ENCODE assay signal across 19 cellular contexts in genomic region chr5:87211676-87212075, GRCh38. TPM values are rescaled to one million over a fixed set of nuclear protein-coding genes. Genes with fewer than 3 reads are reported as not detected.
A peak's percentile ranks its signal among the peaks of the same experiment; 100 is the strongest.
DNase-seq lines count a peak whose midpoint lies in the region; ATAC-seq, FAIRE-seq and TF ChIP-seq lines count a peak whose summit lies in the region.
"Had no signal": no experiment of that assay in that cellular context is flagged by ENCODE, and none has a peak within 500 bp of the region (broad histone marks: within the 10 kb centered on the region; RNA-seq: fewer than 3 reads in every experiment).

No MANE protein-coding gene starts in this region.

- BruUV-seq in HCT116 (replicated peaks; lab: Mats Ljungman, UMichigan), result no TSS peak
- BruUV-seq in IMR-90 (replicated peaks; lab: Mats Ljungman, UMichigan), result no TSS peak
- no TSS peak for BruUV-seq in GM12878 (replicated peaks; lab: Mats Ljungman, UMichigan)

- no peak overlapping the region for H3K4me2 ChIP-seq in HCT116 (ENCODE audit: low read length)
- H3K4me2 ChIP-seq in IMR-90 (ENCODE audit: low read depth, low read length), result no peak overlapping the region
- H3K4me2 ChIP-seq in GM12878 (ENCODE audit: control insufficient read depth, insufficient read depth), result no peak overlapping the region

- no peak overlapping the region for H2BK120ac ChIP-seq in IMR-90 (ENCODE audit: low read depth, low read length)

- H3K9me3 ChIP-seq in HCT116 (ENCODE audit: control insufficient read depth in 1 of 2, insufficient read depth in 1 of 2, low read depth in 1 of 2, low read length in 2 of 2) (no peaks in the 10 kb centered on the region), IMR-90 (ENCODE audit: control insufficient read depth, insufficient read depth, low read length) (no peaks in the 10 kb centered on the region), GM12878 (replicated peaks; ENCODE audit: control insufficient read depth, insufficient read depth, low read length) (no peaks in the 10 kb centered on the region; the same call in 2 of the 3 replicates)
- H3K9me3 ChIP-seq: Caco-2 had no signal

- intact Hi-C loops in HCT116 (cut with micrococcal nuclease) (no loop called here), IMR-90 (cut with micrococcal nuclease) (no loop called here), GM12878 (cut with micrococcal nuclease; ENCODE audit: unreplicated experiment) (no loop called here)

- no peak for TF ChIP-seq EP300 in GM12878 (IDR thresholded peaks at IDR 0.05; ENCODE audit: borderline replicate concordance in 1 of 2, control insufficient read depth in 1 of 2, low read depth in 2 of 2, low read length in 2 of 2)

- DNase-seq in HCT116 (ENCODE audit: low read depth, low spot score) (no peak), IMR-90 (no peak), GM12878 (ENCODE audit: low read depth, low spot score) (no peak), GM13977 (ENCODE audit: low spot score) (no peak), HEK293T (ENCODE audit: extremely low spot score) (no peak), NCI-H345 treated with DMSO at 0.1 percent for 48 hours (lab: John Stamatoyannopoulos, UW; ENCODE audit: unreplicated experiment) (no peak)
- DNase-seq: AML-193; Caco-2; CD4-positive, alpha-beta T cell; DMS153; DMS79; GDM1; GOT3; H7; Kasumi-1; KG1 had no signal

- no peak overlapping the region for H2AK5ac ChIP-seq in IMR-90 (ENCODE audit: low read depth, low read length)

- H3K4me1 ChIP-seq in HCT116 (ENCODE audit: control insufficient read depth in 1 of 2, insufficient read depth in 2 of 2, low read length in 2 of 2) (peaks cover 5 to 13% of the 10 kb centered on the region in 2 experiments; a peak in 3 of 4 replicates), IMR-90 (ENCODE audit: control insufficient read depth, insufficient read depth, low read length) (peaks cover 2% of the 10 kb centered on the region; the same call in 1 of the 2 replicates), GM12878 (ENCODE audit: control insufficient read depth, insufficient read depth, low read length) (peaks cover 5% of the 10 kb centered on the region; the same call in 1 of the 2 replicates)
- H3K4me1 ChIP-seq: Caco-2 had no signal

- H3K36me3 ChIP-seq in HCT116 (ENCODE audit: control insufficient read depth in 1 of 2, insufficient read depth in 2 of 2, low read length in 2 of 2) (no peaks in the 10 kb centered on the region), IMR-90 (ENCODE audit: control insufficient read depth, insufficient read depth, low read length) (no peaks in the 10 kb centered on the region), GM12878 (ENCODE audit: control insufficient read depth in 2 of 2, insufficient read depth in 2 of 2, low read length in 1 of 2) (no peaks in the 10 kb centered on the region)

- H3K79me1 ChIP-seq in IMR-90 (ENCODE audit: low read depth in 1 of 2, low read length in 2 of 2), result no peaks in the 10 kb centered on the region

- no peak for ATAC-seq in HCT116
- ATAC-seq in IMR-90 (ENCODE audit: low read depth), result no peak
- peak; percentile 61 for ATAC-seq in GM12878
- ATAC-seq: HepG2 had no signal

- peak overlapping the region; percentile 75 for H2AFZ ChIP-seq in HCT116 (ENCODE audit: low read depth, low read length, poor library complexity, severe bottlenecking)
- H2AFZ ChIP-seq in IMR-90 (replicated peaks; ENCODE audit: low read length, poor library complexity), result no peak overlapping the region
- H2AFZ ChIP-seq in GM12878 (ENCODE audit: control insufficient read depth, low read depth, low read length), result no peak overlapping the region

- H4K20me1 ChIP-seq in HCT116 (ENCODE audit: insufficient read depth) (no peaks in the 10 kb centered on the region), IMR-90 (ENCODE audit: insufficient read depth, low read length) (no peaks in the 10 kb centered on the region), GM12878 (ENCODE audit: control insufficient read depth, insufficient read depth) (no peaks in the 10 kb centered on the region)

- H2BK15ac ChIP-seq in IMR-90 (ENCODE audit: low read depth, low read length), result peak overlapping the region; percentile 16; the same call in 1 of the 3 replicates

- SMC1A ChIA-PET in GM12878 (lab: Charles Lee; ENCODE audit: uncharacterized antibody, unreplicated experiment), result interaction anchor here (0.8 to 3.7 kb wide), 6 partner anchors 17 to 141 kb away, joined by 3 to 14 read pairs (median 6); no protein-coding TSS in a partner anchor

- RAD21 ChIA-PET in HCT116 (lab: Charles Lee; ENCODE audit: low non-redundant PET in 1 of 2, low total read pairs in 2 of 2, uncharacterized antibody in 2 of 2, unreplicated experiment in 2 of 2), result no interaction called here
- RAD21 ChIA-PET in GM12878 (lab: Charles Lee; ENCODE audit: unreplicated experiment), result no interaction called here

- no peaks in the 10 kb centered on the region for H3K9me2 ChIP-seq in HCT116 (ENCODE audit: insufficient read depth)

- H3K4me3 ChIP-seq in HCT116 (replicated peaks in 1 of 2; ENCODE audit: low read depth in 1 of 2, low read length in 2 of 2) (no peak overlapping the region), IMR-90 (ENCODE audit: insufficient read depth, low read depth, low read length) (no peak overlapping the region), GM12878 (no peak overlapping the region)

- H3K4ac ChIP-seq in IMR-90 (ENCODE audit: low read depth, low read length), result no peak overlapping the region

- no peaks in the 10 kb centered on the region for H3K9me1 ChIP-seq in IMR-90 (ENCODE audit: insufficient read depth, low read length)

- TF ChIP-seq POLR2A in HCT116 (IDR thresholded peaks at IDR 0.05; ENCODE audit: borderline replicate concordance, extremely low read depth, insufficient read depth, insufficient read length), result no peak
- no peak for TF ChIP-seq POLR2A in IMR-90 (IDR thresholded peaks at IDR 0.05; ENCODE audit: low read depth, low read length)
- TF ChIP-seq POLR2A in GM12878 (IDR thresholded peaks at IDR 0.05; ENCODE audit: low read depth, low read length), result no peak

- CTCF ChIA-PET in HCT116 (lab: Charles Lee), result no interaction called here
- CTCF ChIA-PET in IMR-90 (lab: Yijun Ruan, JAX), result interaction anchor here (0.6 kb wide), 1 partner anchor 16 kb away, joined by 5 read pairs; no protein-coding TSS in a partner anchor
- CTCF ChIA-PET in GM12878 (lab: Yijun Ruan, JAX), result interaction anchor here (0.6 kb wide), 1 partner anchor 19 kb away, joined by 3 read pairs; no protein-coding TSS in a partner anchor
- CTCF ChIA-PET in HEK293T (lab: Yijun Ruan, JAX), result no interaction called here

- H3K18ac ChIP-seq in IMR-90 (ENCODE audit: low read depth, low read length), result no peak overlapping the region

- H3K79me2 ChIP-seq in HCT116 (ENCODE audit: insufficient read depth, low read length) (no peaks in the 10 kb centered on the region), GM12878 (ENCODE audit: control insufficient read depth, insufficient read depth, low read length) (no peaks in the 10 kb centered on the region)

- no peak overlapping the region for H3K9ac ChIP-seq in HCT116 (ENCODE audit: low read length)
- no peak overlapping the region for H3K9ac ChIP-seq in IMR-90 (ENCODE audit: low read depth, low read length)
- no peak overlapping the region for H3K9ac ChIP-seq in GM12878 (ENCODE audit: control insufficient read depth, insufficient read depth, low read length)

- H4K8ac ChIP-seq in IMR-90 (ENCODE audit: low read depth in 2 of 2, low read length in 2 of 2), result no peak overlapping the region

- no peak overlapping the region for H3K27ac ChIP-seq in HCT116 (ENCODE audit: low read depth, low read length)
- H3K27ac ChIP-seq in IMR-90 (ENCODE audit: insufficient read depth, low read length), result no peak overlapping the region
- H3K27ac ChIP-seq in GM12878 (ENCODE audit: control insufficient read depth, insufficient read depth), result no peak overlapping the region
- H3K27ac ChIP-seq: C4-2B had no signal

- H3K27me3 ChIP-seq in HCT116 (ENCODE audit: insufficient read depth, low read length), result no peaks in the 10 kb centered on the region
- no peaks in the 10 kb centered on the region for H3K27me3 ChIP-seq in IMR-90 (ENCODE audit: control insufficient read depth, insufficient read depth, low read length)
- H3K27me3 ChIP-seq in GM12878 (replicated peaks in 1 of 2; ENCODE audit: control insufficient read depth in 2 of 2, insufficient read depth in 2 of 2, low read length in 1 of 2), result no peaks in the 10 kb centered on the region

- no peak overlapping the region for H3K23ac ChIP-seq in IMR-90 (ENCODE audit: low read depth, low read length)

- H2AK9ac ChIP-seq in IMR-90 (replicated peaks; ENCODE audit: low read depth, low read length, poor library complexity), result no peak overlapping the region

- H2BK20ac ChIP-seq in IMR-90 (ENCODE audit: low read depth, low read length), result no peak overlapping the region

- POLR2A ChIA-PET in HCT116 (lab: Charles Lee) (no interaction called here), IMR-90 (lab: Charles Lee; ENCODE audit: unreplicated experiment) (no interaction called here), GM12878 (lab: Charles Lee) (no interaction called here), HEK293T (lab: Yijun Ruan, JAX) (no interaction called here)

- dilution Hi-C loops in IMR-90 (cut with HindIII; ENCODE audit: low sequenced_read_pairs, unreplicated experiment), result no loop called here

- WGBS in IMR-90 (ENCODE audit: extremely low coverage in 2 of 2, insufficient read length in 1 of 2), 2 experiments, result no CpG with 5 or more reads among the region's 1 CpG
- WGBS in GM12878 (ENCODE audit: insufficient coverage, insufficient replicate concordance, low lambda C conversion rate, missing lambda C conversion rate), result 70% methylated on average over 1 of the region's 1 CpG

- TF ChIP-seq CTCF in HCT116 (IDR thresholded peaks at IDR 0.05 in 2 of 3, conservative IDR thresholded peaks at IDR 0.05 in 1 of 3; ENCODE audit: borderline replicate concordance in 1 of 3, insufficient read depth in 1 of 3, low read depth in 2 of 3, low read length in 2 of 3), result no peak
- TF ChIP-seq CTCF in IMR-90 (conservative IDR thresholded peaks at IDR 0.05; ENCODE audit: low read depth, low read length), result no peak
- no peak for TF ChIP-seq CTCF in GM12878 (IDR thresholded peaks at IDR 0.05 in 2 of 3, conservative IDR thresholded peaks at IDR 0.05 in 1 of 3; ENCODE audit: control insufficient read depth in 2 of 3, extremely low read depth in 1 of 3, insufficient read depth in 1 of 3, low read depth in 3 of 3, low read length in 3 of 3)
- no peak for TF ChIP-seq CTCF in GM13977 (IDR thresholded peaks at IDR 0.05; ENCODE audit: extremely low read depth, insufficient read depth, missing control alignments)

- no peak overlapping the region for H3K14ac ChIP-seq in IMR-90 (replicated peaks; ENCODE audit: low read depth, low read length)

- H4K91ac ChIP-seq in IMR-90 (ENCODE audit: insufficient read depth, low read depth, low read length), result no peak overlapping the region

- no peak for TF ChIP-seq RAD21 in HCT116 (IDR thresholded peaks at IDR 0.05; ENCODE audit: low read depth)
- no peak for TF ChIP-seq RAD21 in IMR-90 (IDR thresholded peaks at IDR 0.05; ENCODE audit: low read length)
- TF ChIP-seq RAD21 in GM12878 (IDR thresholded peaks at IDR 0.05; ENCODE audit: insufficient read depth, low read depth, low read length), result no peak

- FAIRE-seq in GM12878 (lab: Jason Lieb, UNC), result no peak
- FAIRE-seq: A204.1, HepG2 had no signal

- in situ Hi-C loops in IMR-90 (cut with MboI; ENCODE audit: low sequenced_read_pairs) (no loop called here), GM12878 (cut with MboI) (no loop called here), GM13977 (cut with MboI; ENCODE audit: low pct_unique_long_range_greater_than_20kb, low sequenced_read_pairs, unreplicated experiment) (no loop called here)

- no peak overlapping the region for H4K5ac ChIP-seq in IMR-90 (ENCODE audit: low read depth, low read length)

- no peak overlapping the region for H3K56ac ChIP-seq in IMR-90 (ENCODE audit: extremely low read depth, insufficient read depth, low read length)

- no peak overlapping the region for H2BK5ac ChIP-seq in IMR-90 (ENCODE audit: low read depth, low read length, poor library complexity, severe bottlenecking)

RNA-seq across cellular contexts. Expression of gene RASA1, which starts 56.0 kb away (rescaled TPM):
- total RNA-seq in HCT116 (2021; ENCODE audit: unreplicated experiment) (23.9 TPM), IMR-90 (2012; rRNA removed) (45.7 and 55.8 TPM in 2 replicates), GM12878 (2014; rRNA removed) (23.3 and 27.1 TPM in 2 replicates), GM12878 (2014; rRNA removed; fragmentation: Illumina TruSeq; extraction: Trizol) (20.3 and 22.4 TPM in 2 replicates), GM12878 (2021) (26.1 and 26.9 TPM in 2 replicates)
- polyA plus RNA-seq in HCT116 (2012), result 12.5 and 14.8 TPM in 2 replicates
- polyA plus RNA-seq in IMR-90 (2012; rRNA removed) (31.4 and 37.6 TPM in 2 replicates), GM12878 (2011; rRNA removed) (72.3 and 101 TPM in 2 replicates), GM12878 (2014; fragmentation: Illumina TruSeq; extraction: Trizol) (33.6 and 42.6 TPM in 2 replicates), GM12878 (2014; fragmentation: Nextera tagmentation; extraction: Ambion mirVana) (10 to 100 TPM in 1 of 2 experiments, 1 to 10 TPM in 1; 7.8 to 12.0 TPM), GM12878 (2014; rRNA removed) (21.7 and 26.7 TPM in 2 replicates), GM12878 (2016; fragmentation: Nextera tagmentation; extraction: Ambion mirVana) (10 to 100 TPM; 18.4 to 18.9 TPM)
- 8.9 and 11.4 TPM in 2 replicates for polyA plus RNA-seq in IMR-90 (2012; cell fraction: cytosol; rRNA removed)
- 12.7 and 78.0 TPM in 2 replicates for polyA plus RNA-seq in IMR-90 (2012; cell fraction: nucleus; rRNA removed; ENCODE audit: low replicate concordance)
- total RNA-seq in GM12878 (2013; cell fraction: nucleolus; rRNA removed), result 125 and 130 TPM in 2 replicates
- 12.6 TPM for polyA plus RNA-seq in GM12878 (2011; ENCODE audit: low read depth)
- polyA plus RNA-seq in GM12878 (2011; cell fraction: cytosol; rRNA removed), result 31.1 and 32.2 TPM in 2 replicates
- polyA plus RNA-seq in GM12878 (2011; cell fraction: nucleus; rRNA removed), result 80.1 and 92.8 TPM in 2 replicates
- polyA plus RNA-seq in GM12878 (2012), result 18.4 and 36.3 TPM in 2 replicates
- polyA minus RNA-seq in GM12878 (2011; rRNA and poly(A)+ RNA removed), result 51.4 and 59.8 TPM in 2 replicates
- polyA minus RNA-seq in GM12878 (2011; cell fraction: cytosol; rRNA and poly(A)+ RNA removed), result 14.6 and 15.7 TPM in 2 replicates
- polyA minus RNA-seq in GM12878 (2011; cell fraction: nucleus; rRNA and poly(A)+ RNA removed), result 52.3 and 87.1 TPM in 2 replicates

Comparison
In these comparisons a context has a peak if more than half of its experiments do, and no peak if none do; other contexts are left out.
1. CTCF ChIA-PET loops: an anchor here in IMR-90 (0.6 kb wide) and GM12878 (0.6 kb wide); none called in HCT116 and HEK293T.